In genomic region chr21:29749223-29749622, GRCh38 we compare ENCODE assay signal across 1 cellular context.
TF ChIP-seq lines count a peak whose summit lies in the region.

No MANE protein-coding gene starts in this region.

TF ChIP-seq in GM23338, 12 proteins besides CTCF, POLR2A, EP300 and RAD21 (continued from another document):
- no peak for TF ChIP-seq EZH2phosphoT487 (IDR thresholded peaks at IDR 0.05; ENCODE audit: unreplicated experiment)
- TF ChIP-seq ETS1 (IDR thresholded peaks at IDR 0.05) = no peak
- TF ChIP-seq CREB1 (CRISPR knock-in tag; IDR thresholded peaks at IDR 0.05; ENCODE audit: low read depth) = no peak
- TF ChIP-seq NANOG (IDR thresholded peaks at IDR 0.05; ENCODE audit: borderline replicate concordance) = no peak
- no peak for TF ChIP-seq EZH2 (IDR thresholded peaks at IDR 0.05; ENCODE audit: low read depth, unreplicated experiment)
- TF ChIP-seq ZNF331 (CRISPR knock-in tag; IDR thresholded peaks at IDR 0.05; ENCODE audit: low read depth) = no peak
